ENCODE assay signal across 8 cellular contexts in the genomic region with DNA sequence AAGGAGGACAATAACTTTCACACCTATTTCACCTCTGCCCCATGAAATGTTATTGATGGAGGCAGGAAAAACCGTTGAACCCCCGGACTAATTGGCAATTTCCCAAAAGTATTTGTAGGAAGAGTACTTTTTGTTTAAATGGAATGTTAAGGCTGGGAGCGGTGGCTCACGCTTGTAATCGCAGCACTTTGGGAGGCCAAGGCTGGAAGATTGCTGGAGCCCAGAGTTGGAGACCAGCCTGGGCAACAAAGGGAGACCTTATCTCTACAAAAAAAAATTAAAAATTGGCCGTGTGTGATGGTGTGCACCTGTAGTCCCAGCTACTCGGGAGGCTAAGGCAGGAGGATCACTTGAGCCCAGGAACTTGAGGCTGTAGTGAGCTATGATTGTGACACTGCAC. TPM values are rescaled to one million over a fixed set of nuclear protein-coding genes. Genes with fewer than 3 reads are reported as not detected.
DNase-seq lines count a peak whose midpoint lies in the region; TF ChIP-seq lines count a peak whose summit lies in the region.

No MANE protein-coding gene starts in this region.

- peak overlapping the region; percentile 89 for H3K27ac Mint-ChIP-seq in T-helper 2 cell treated with Interferon-gamma antibody and Interleukin-4, amounts not matched to agents 5 μg/mL and 100 μg/mL, for 36 hours
- H3K27ac Mint-ChIP-seq in activated naive CD8-positive, alpha-beta T cell treated with anti-CD3 and anti-CD28 coated beads for 36 hours: peak overlapping the region; percentile 87
- H3K27ac Mint-ChIP-seq in mesothelial cell of epicardium: no peak overlapping the region

- H3K4me3 Mint-ChIP-seq in T-helper 2 cell treated with Interferon-gamma antibody and Interleukin-4, amounts not matched to agents 5 μg/mL and 100 μg/mL, for 36 hours: peak overlapping the region; percentile 82
- H3K4me3 Mint-ChIP-seq in activated naive CD8-positive, alpha-beta T cell treated with anti-CD3 and anti-CD28 coated beads for 36 hours: peak overlapping the region; percentile 79
- no peak overlapping the region for H3K4me3 Mint-ChIP-seq in mesothelial cell of epicardium

- peaks cover 14% of the 10 kb centered on the region for H3K4me1 Mint-ChIP-seq in T-helper 2 cell treated with Interferon-gamma antibody and Interleukin-4, amounts not matched to agents 5 μg/mL and 100 μg/mL, for 36 hours (ENCODE audit: low read depth)
- H3K4me1 Mint-ChIP-seq in activated naive CD8-positive, alpha-beta T cell treated with anti-CD3 and anti-CD28 coated beads for 36 hours: peaks cover 16% of the 10 kb centered on the region
- peaks cover 9% of the 10 kb centered on the region for H3K4me1 Mint-ChIP-seq in mesothelial cell of epicardium

- H3K4me3 ChIP-seq in stomach smooth muscle (ENCODE audit: low read length in 2 of 2): peak overlapping the region; percentile 66 to 72

- H3K27me3 Mint-ChIP-seq in T-helper 2 cell treated with Interferon-gamma antibody and Interleukin-4, amounts not matched to agents 5 μg/mL and 100 μg/mL, for 36 hours (ENCODE audit: low read depth): peaks cover 2% of the 10 kb centered on the region
- peaks cover 3% of the 10 kb centered on the region for H3K27me3 Mint-ChIP-seq in activated naive CD8-positive, alpha-beta T cell treated with anti-CD3 and anti-CD28 coated beads for 36 hours
- no peaks in the 10 kb centered on the region for H3K27me3 Mint-ChIP-seq in mesothelial cell of epicardium (ENCODE audit: low read depth)

- H3K9me3 Mint-ChIP-seq in T-helper 2 cell treated with Interferon-gamma antibody and Interleukin-4, amounts not matched to agents 5 μg/mL and 100 μg/mL, for 36 hours: peaks cover 12% of the 10 kb centered on the region
- H3K9me3 Mint-ChIP-seq in activated naive CD8-positive, alpha-beta T cell treated with anti-CD3 and anti-CD28 coated beads for 36 hours: peaks cover 3% of the 10 kb centered on the region
- H3K9me3 Mint-ChIP-seq in mesothelial cell of epicardium: peaks cover 17% of the 10 kb centered on the region

- H3K9ac ChIP-seq in stomach smooth muscle (ENCODE audit: low read length in 2 of 2): no peak overlapping the region

- DNase-seq in T-helper 2 cell treated with Interferon-gamma antibody and Interleukin-4, amounts not matched to agents 5 μg/mL and 100 μg/mL, for 36 hours (ENCODE audit: low spot score): no peak
- DNase-seq in T-helper 2 cell (no peak), DMS153 (lab: John Stamatoyannopoulos, UW) (no peak), DMS79 (lab: John Stamatoyannopoulos, UW) (no peak), mesothelial cell of epicardium (ENCODE audit: low spot score in 2 of 2, unreplicated experiment in 2 of 2) (no peak)
- DNase-seq in activated naive CD8-positive, alpha-beta T cell treated with anti-CD3 and anti-CD28 coated beads for 36 hours: no peak

- H3K36me3 ChIP-seq in stomach smooth muscle (ENCODE audit: control insufficient read depth in 2 of 2, insufficient read depth in 2 of 2, low read length in 2 of 2): no peaks in the 10 kb centered on the region

- H3K9me3 ChIP-seq in stomach smooth muscle (ENCODE audit: control insufficient read depth in 2 of 2, low read length in 2 of 2): no peaks in the 10 kb centered on the region

- H3K27me3 ChIP-seq in layer of hippocampus (ENCODE audit: control insufficient read depth, insufficient read depth, low read length) (no peaks in the 10 kb centered on the region), stomach smooth muscle (ENCODE audit: control insufficient read depth in 1 of 2, insufficient read depth in 2 of 2, low read length in 2 of 2) (no peaks in the 10 kb centered on the region)

- H3K36me3 Mint-ChIP-seq in T-helper 2 cell treated with Interferon-gamma antibody and Interleukin-4, amounts not matched to agents 5 μg/mL and 100 μg/mL, for 36 hours (ENCODE audit: low read depth): peaks cover 1% of the 10 kb centered on the region
- H3K36me3 Mint-ChIP-seq in activated naive CD8-positive, alpha-beta T cell treated with anti-CD3 and anti-CD28 coated beads for 36 hours: no peaks in the 10 kb centered on the region
- no peaks in the 10 kb centered on the region for H3K36me3 Mint-ChIP-seq in mesothelial cell of epicardium

- TF ChIP-seq CTCF in mesothelial cell of epicardium (IDR thresholded peaks at IDR 0.05; ENCODE audit: unreplicated experiment): no peak

- no peaks in the 10 kb centered on the region for H3K4me1 ChIP-seq in stomach smooth muscle (ENCODE audit: control insufficient read depth, insufficient read depth, low read length)

- peak overlapping the region; percentile 72 for H3K27ac ChIP-seq in layer of hippocampus (ENCODE audit: low read depth, low read length)
- H3K27ac ChIP-seq in stomach smooth muscle (ENCODE audit: low read length): no peak overlapping the region

RNA-seq across cellular contexts. Expression of a gene that starts 26.0 kb away (rescaled TPM):
- 10 to 100 TPM; 30.7 to 36.2 TPM for total RNA-seq in activated naive CD8-positive, alpha-beta T cell treated with anti-CD3 and anti-CD28 coated beads for 36 hours
- total RNA-seq in mesothelial cell of epicardium: 34.1 to 36.6 TPM (median 35.8 TPM) in 3 replicates
